In the genomic region with DNA sequence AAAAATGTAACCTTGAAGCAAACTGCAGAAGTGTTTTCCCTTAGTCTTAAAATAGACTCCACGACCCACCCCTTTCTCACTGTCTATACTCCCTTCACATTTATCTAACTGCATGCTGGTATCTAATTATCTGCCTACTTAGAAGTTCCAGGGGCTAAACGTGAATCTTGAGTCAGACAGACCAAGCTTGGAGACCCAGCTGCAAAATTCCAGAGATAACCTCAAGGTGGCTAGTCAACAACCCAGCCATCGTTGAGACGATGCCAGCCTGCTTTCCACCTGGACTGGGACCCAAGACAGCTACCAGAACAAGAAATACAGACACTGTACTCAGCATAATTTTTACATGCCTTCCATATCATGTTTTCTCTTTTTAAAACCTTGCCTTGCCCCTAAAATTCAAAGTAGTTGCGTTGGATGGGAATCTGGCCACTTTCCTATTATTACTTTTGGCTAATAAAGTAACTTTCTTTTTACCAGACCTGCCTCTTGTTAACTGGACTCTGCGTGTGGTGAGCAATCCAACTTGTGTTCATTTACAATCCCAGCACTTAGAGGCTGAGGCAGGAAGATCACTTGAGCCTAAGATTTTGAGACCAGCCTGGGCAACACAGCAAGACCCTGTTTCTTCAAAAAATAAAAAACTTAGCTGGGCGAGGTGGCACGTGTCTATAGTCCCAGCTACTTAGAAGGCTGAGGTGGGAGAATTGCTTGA, we compare ENCODE assay signal across 20 cellular contexts.
DNase-seq lines count a peak whose midpoint lies in the region; ATAC-seq and TF ChIP-seq lines count a peak whose summit lies in the region.
"Had no signal": no experiment of that assay in that cellular context is flagged by ENCODE, and none has a peak within 500 bp of the region (broad histone marks: within the 10 kb centered on the region; RNA-seq: fewer than 3 reads in every experiment).

No MANE protein-coding gene starts in this region.

- no peak for TF ChIP-seq CTCF in HEK293 (tag by site-specific recombination; IDR thresholded peaks at IDR 0.05)
- no peak for TF ChIP-seq CTCF in WTC11 (IDR thresholded peaks at IDR 0.05)
- no peak for TF ChIP-seq CTCF in mesothelial cell of epicardium (IDR thresholded peaks at IDR 0.05; ENCODE audit: unreplicated experiment)
- no peak for TF ChIP-seq CTCF in thoracic aorta (IDR thresholded peaks at IDR 0.05)
- TF ChIP-seq CTCF in right lobe of liver (IDR thresholded peaks at IDR 0.05), result no peak

- peaks cover 6% of the 10 kb centered on the region for H3K27me3 Mint-ChIP-seq in WTC11 (ENCODE audit: low read depth)
- peaks cover 3% of the 10 kb centered on the region for H3K27me3 Mint-ChIP-seq in mesothelial cell of epicardium (ENCODE audit: low read depth)

- DNase-seq in WTC11 (ENCODE audit: low spot score), result no peak
- DNase-seq in mesothelial cell of epicardium (ENCODE audit: low spot score in 2 of 2, unreplicated experiment in 2 of 2), result no peak
- no peak for DNase-seq in thoracic aorta (ENCODE audit: low spot score)
- DNase-seq in right lobe of liver, result no peak
- DNase-seq in D341Med (ENCODE audit: low spot score), result no peak
- DNase-seq: BE2C; DMS79; H9; NCI-H1092 treated with DMSO at 0.1 percent for 48 hours; NCI-H146; NCI-H2029; NCI-H345; NCI-H524; NCI-H774; NK-92 treated with Interleukin-12 subunit alpha and Interleukin-12 subunit beta, amount 100 ng/mL, for 24 hours; Peyer's patch; SJCRH30 had no signal

- H3K27me3 ChIP-seq in thoracic aorta (replicated peaks; ENCODE audit: insufficient read depth), result no peaks in the 10 kb centered on the region
- H3K27me3 ChIP-seq in right lobe of liver, result no peaks in the 10 kb centered on the region
- H3K27me3 ChIP-seq: BE2C, Peyer's patch, SJCRH30 had no signal

- no peak overlapping the region for H3K27ac Mint-ChIP-seq in WTC11
- peak overlapping the region; percentile 71 for H3K27ac Mint-ChIP-seq in mesothelial cell of epicardium
- H3K27ac Mint-ChIP-seq: H9 had no signal

- H3K36me3 ChIP-seq in HEK293 (ENCODE audit: control insufficient read depth in 2 of 2, insufficient read depth in 1 of 2, low read length in 2 of 2) (no peaks in the 10 kb centered on the region), thoracic aorta (no peaks in the 10 kb centered on the region), right lobe of liver (no peaks in the 10 kb centered on the region)
- H3K36me3 ChIP-seq: BE2C, SJCRH30 had no signal

- H3K4me3 Mint-ChIP-seq in WTC11, result no peak overlapping the region
- H3K4me3 Mint-ChIP-seq in mesothelial cell of epicardium, result no peak overlapping the region
- H3K4me3 Mint-ChIP-seq: H9 had no signal

- WGBS in right lobe of liver (ENCODE audit: insufficient coverage, low coverage, low lambda C conversion rate, missing lambda C conversion rate), result 80% methylated on average over 8 of the region's 8 CpGs

- no peak for TF ChIP-seq POLR2A in right lobe of liver (IDR thresholded peaks at IDR 0.05)

- H3K4me1 Mint-ChIP-seq in WTC11 (no peaks in the 10 kb centered on the region), mesothelial cell of epicardium (peaks cover 37% of the 10 kb centered on the region)
- H3K4me1 Mint-ChIP-seq: H9 had no signal

- no peaks in the 10 kb centered on the region for H3K9me3 ChIP-seq in HEK293 (ENCODE audit: control insufficient read depth, insufficient read depth, low read depth, low read length)
- H3K9me3 ChIP-seq in thoracic aorta, result no peaks in the 10 kb centered on the region
- H3K9me3 ChIP-seq in right lobe of liver, result no peaks in the 10 kb centered on the region
- H3K9me3 ChIP-seq: BE2C, Peyer's patch, SJCRH30 had no signal

- ATAC-seq in WTC11 (no peak), thoracic aorta (ENCODE audit: insufficient number of reproducible peaks, low FRiP score, low read depth) (no peak), right lobe of liver (no peak), HG03045 (IDR thresholded peaks at IDR 0.05; ENCODE audit: unreplicated experiment) (no peak)

- H3K9me3 Mint-ChIP-seq in WTC11 (no peaks in the 10 kb centered on the region), mesothelial cell of epicardium (no peaks in the 10 kb centered on the region)
- H3K9me3 Mint-ChIP-seq: H9 had no signal

- POLR2A ChIA-PET in HEK293 (lab: Yijun Ruan, JAX), result no interaction called here
- POLR2A ChIA-PET in WTC11 (lab: Charles Lee), result no interaction called here

- H3K36me3 Mint-ChIP-seq in WTC11, result no peaks in the 10 kb centered on the region
- no peaks in the 10 kb centered on the region for H3K36me3 Mint-ChIP-seq in mesothelial cell of epicardium

- H3K4me1 ChIP-seq in HEK293 (ENCODE audit: control insufficient read depth, insufficient read depth, low read length) (no peaks in the 10 kb centered on the region), thoracic aorta (ENCODE audit: control insufficient read depth in 1 of 2, low read depth in 2 of 2) (peaks cover 5 to 26% of the 10 kb centered on the region in 2 donors), right lobe of liver (peaks cover 0 to 21% (median 4%) of the 10 kb centered on the region in 4 donors)
- H3K4me1 ChIP-seq: BE2C, Peyer's patch, SJCRH30 had no signal

- CTCF ChIA-PET in HEK293 (lab: Yijun Ruan, JAX), result interaction anchor here (0.5 kb wide), 1 partner anchor 65 kb away, joined by 5 read pairs; no protein-coding TSS in a partner anchor
- CTCF ChIA-PET in WTC11 (lab: Charles Lee), result interaction anchor here (1.3 kb wide), 1 partner anchor 28 kb away, joined by 3 read pairs; no protein-coding TSS in a partner anchor

- intact Hi-C loops in right lobe of liver (cut with DNase I), result no loop called here

- H3K27ac ChIP-seq in HEK293 (ENCODE audit: extremely low read depth, low read depth, low read length) (no peak overlapping the region), thoracic aorta (peak overlapping the region in 1 of 2 donors; percentile 51), right lobe of liver (no peak overlapping the region)
- H3K27ac ChIP-seq: KMS-11, Peyer's patch, SJCRH30 had no signal

- H3K4me3 ChIP-seq in HEK293 (ENCODE audit: low read depth, low read length) (no peak overlapping the region), thoracic aorta (peak overlapping the region; percentile 20), right lobe of liver (no peak overlapping the region)
- H3K4me3 ChIP-seq: Peyer's patch, SJCRH30 had no signal

TF ChIP-seq in HEK293, 187 proteins besides CTCF, POLR2A, EP300 and RAD21:
- TF ChIP-seq ZNF555 (tag by site-specific recombination; conservative IDR thresholded peaks at IDR 0.05) (no peak), ZNF121 (tag by site-specific recombination; IDR thresholded peaks at IDR 0.05) (peak; percentile 69), REPIN1 (tag by site-specific recombination; IDR thresholded peaks at IDR 0.05; ENCODE audit: low read depth) (no peak), ZNF585B (tag by site-specific recombination; IDR thresholded peaks at IDR 0.05) (no peak)

TF ChIP-seq in WTC11, 78 proteins besides CTCF, POLR2A, EP300 and RAD21:
- TF ChIP-seq GABPB1 (CRISPR knock-in tag; IDR thresholded peaks at IDR 0.05) (no peak), ZNF121 (CRISPR knock-in tag; IDR thresholded peaks at IDR 0.05) (peak; percentile 61; the same call in 1 of the 2 replicates), SMAD3 (CRISPR knock-in tag; IDR thresholded peaks at IDR 0.05; ENCODE audit: borderline replicate concordance) (no peak), NR3C1 (CRISPR knock-in tag; conservative IDR thresholded peaks at IDR 0.05; ENCODE audit: low read depth) (no peak)
